ENCODE assay signal across 27 cellular contexts in the genomic region with DNA sequence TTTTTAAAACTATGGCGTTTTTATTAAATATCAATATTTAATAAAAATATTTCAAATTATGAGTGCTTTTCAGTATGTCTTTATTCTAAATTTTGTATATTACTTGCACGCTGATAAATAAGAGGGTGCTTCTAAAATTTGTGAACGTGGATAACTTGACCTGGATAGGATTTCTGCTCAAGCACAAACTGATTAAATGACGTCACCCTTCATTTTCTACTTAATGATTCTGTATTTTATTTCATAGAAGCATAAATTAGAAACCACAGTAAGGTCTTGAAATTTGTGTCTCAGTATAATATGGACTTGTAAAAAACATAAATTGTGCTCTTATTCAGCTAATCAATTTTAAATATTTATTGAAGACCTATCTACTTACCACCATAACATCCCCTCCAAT.
"Had no signal": no experiment of that assay in that cellular context is flagged by ENCODE, and none has a peak within 500 bp of the region (broad histone marks: within the 10 kb centered on the region; RNA-seq: fewer than 3 reads in every experiment).

No MANE protein-coding gene starts in this region.

- H3K9me3 ChIP-seq: stomach, suprapubic skin, testis, thoracic aorta, thyroid gland, tibial artery, tibial nerve, transverse colon, upper lobe of left lung, upper lobe of right lung, uterus, vagina had no signal

- DNase-seq: stimulated activated CD4-positive, alpha-beta T cell treated with anti-CD3 and anti-CD28 coated beads, Interleukin-2, amount 100 ng/mL, for 48 hours; stimulated activated CD4-positive, alpha-beta T cell treated with anti-CD3 and anti-CD28 coated beads, Interleukin-4, amount 100 ng/mL, for 1 hour; stimulated activated CD4-positive, alpha-beta T cell treated with anti-CD3 and anti-CD28 coated beads, Interleukin-4, amount 100 ng/mL, for 24 hours; stimulated activated CD4-positive, alpha-beta T cell treated with anti-CD3 and anti-CD28 coated beads, Interleukin-4, amount 100 ng/mL, for 4 hours; stimulated activated CD8-positive, alpha-beta memory T cell treated with anti-CD3 and anti-CD28 coated beads, Interleukin-4, amount 100 ng/mL, for 48 hours; stimulated activated naive B cell treated with anti-CD40 and anti-IgM and Interleukin-4, amounts not matched to agents 10 μg/mL and 1 μg/mL and 100 μg/mL, for 72 hours; stimulated activated naive CD4-positive, alpha-beta T cell; stimulated activated naive CD4-positive, alpha-beta T cell treated with Interleukin-2 at 50 U/mL for 16 hours; stimulated activated naive CD8-positive, alpha-beta T cell treated with anti-CD3 and anti-CD28 coated beads, Interleukin-15, amount 100 ng/mL, for 72 hours; stimulated activated naive CD8-positive, alpha-beta T cell treated with anti-CD3 and anti-CD28 coated beads, Interleukin-15, Interleukin-2, amounts not matched to agents 100 U/mL and 50 U/mL, for 24 hours; stomach; substantia nigra; testis; thyroid gland; tibial artery; transverse colon; trophoblast cell; upper lobe of left lung; upper lobe of right lung; uterus had no signal

- FAIRE-seq: urothelium cell line had no signal

- H3K4me1 ChIP-seq: stomach, suprapubic skin, testis, thyroid gland, tibial artery, tibial nerve, transverse colon, upper lobe of left lung, upper lobe of right lung, uterus, vagina had no signal

- H3K27ac ChIP-seq: stomach, suprapubic skin, testis, thoracic aorta, thyroid gland, tibial artery, tibial nerve, transverse colon, upper lobe of left lung, upper lobe of right lung, uterus, vagina had no signal

- ATAC-seq: stimulated activated effector memory CD8-positive, alpha-beta T cell treated with anti-CD3 and anti-CD28 coated beads, Interleukin-12 subunit alpha, Interleukin-12 subunit beta, amount 100 ng/mL, for 72 hours; stimulated activated memory B cell treated with anti-CD40 and anti-IgM and Interleukin-4, amounts not matched to agents 10 μg/mL and 1 μg/mL and 100 μg/mL, for 72 hours; stimulated activated naive B cell treated with anti-CD40 and anti-IgM and Interleukin-4, amounts not matched to agents 10 μg/mL and 1 μg/mL and 100 μg/mL, for 72 hours; stimulated activated naive CD8-positive, alpha-beta T cell treated with anti-CD3 and anti-CD28 coated beads, Interleukin-15, amount 100 ng/mL, for 72 hours; stimulated activated naive CD8-positive, alpha-beta T cell treated with anti-CD3 and anti-CD28 coated beads, Interleukin-15, Interleukin-2, amounts not matched to agents 100 U/mL and 50 U/mL, for 24 hours; upper lobe of right lung had no signal

- H3K4me3 ChIP-seq: stomach, suprapubic skin, testis, thoracic aorta, thyroid gland, tibial artery, tibial nerve, transverse colon, upper lobe of left lung, upper lobe of right lung, uterus, vagina had no signal

- H3K36me3 ChIP-seq: stomach, suprapubic skin, thoracic aorta, thyroid gland, tibial artery, tibial nerve, transverse colon, upper lobe of left lung, upper lobe of right lung, uterus, vagina had no signal

- H3K27me3 ChIP-seq: stomach, suprapubic skin, testis, thyroid gland, tibial artery, tibial nerve, transverse colon, upper lobe of left lung, upper lobe of right lung, uterus, vagina had no signal
